Comparison of ENCODE assay signal across 22 cellular contexts in genomic region chr11:8615633-8616032, GRCh38. TPM values are rescaled to one million over a fixed set of nuclear protein-coding genes. Genes with fewer than 3 reads are reported as not detected.
DNase-seq lines count a peak whose midpoint lies in the region; ATAC-seq and TF ChIP-seq lines count a peak whose summit lies in the region.
"Had no signal": no experiment of that assay in that cellular context is flagged by ENCODE, and none has a peak within 500 bp of the region (broad histone marks: within the 10 kb centered on the region; RNA-seq: fewer than 3 reads in every experiment).

No MANE protein-coding gene starts in this region.

- no peaks in the 10 kb centered on the region for H3K27me3 ChIP-seq in Panc1 (ENCODE audit: control insufficient read depth, insufficient read depth, low read length)
- H3K27me3 ChIP-seq: BE2C had no signal

- no peaks in the 10 kb centered on the region for H3K27me3 Mint-ChIP-seq in activated CD8-positive, alpha-beta T cell treated with anti-CD3 and anti-CD28 coated beads, Interleukin-2, amount 10 ng/mL, durations not matched to agents 7 days and 5 days (ENCODE audit: low read depth)
- no peaks in the 10 kb centered on the region for H3K27me3 Mint-ChIP-seq in naive thymus-derived CD8-positive, alpha-beta T cell
- H3K27me3 Mint-ChIP-seq: CD4-positive, CD25-positive, alpha-beta regulatory T cell; CD8-positive, alpha-beta memory T cell had no signal

- H3K9me3 ChIP-seq in HEK293 (ENCODE audit: control insufficient read depth, insufficient read depth, low read depth, low read length) (no peaks in the 10 kb centered on the region), Panc1 (ENCODE audit: control insufficient read depth, insufficient read depth, low read depth, low read length) (no peaks in the 10 kb centered on the region)
- H3K9me3 ChIP-seq: BE2C had no signal

- TF ChIP-seq CTCF in HEK293 (tag by site-specific recombination; IDR thresholded peaks at IDR 0.05) (no peak), Panc1 (IDR thresholded peaks at IDR 0.05) (no peak)

- H3K27ac ChIP-seq in HEK293 (ENCODE audit: extremely low read depth, low read depth, low read length) (no peak overlapping the region), Panc1 (ENCODE audit: low read length) (no peak overlapping the region), epithelial cell of prostate (no peak overlapping the region)
- H3K27ac ChIP-seq: GM23248 had no signal

- TSS peak; percentile 29 for BruUV-seq in Panc1 (replicated peaks; lab: Mats Ljungman, UMichigan)

- H3K4me1 Mint-ChIP-seq in activated CD8-positive, alpha-beta T cell treated with anti-CD3 and anti-CD28 coated beads, Interleukin-2, amount 10 ng/mL, durations not matched to agents 7 days and 5 days (ENCODE audit: low read depth), result peaks cover 6% of the 10 kb centered on the region
- H3K4me1 Mint-ChIP-seq in naive thymus-derived CD8-positive, alpha-beta T cell, result peaks cover 0 to 6% (median 3%) of the 10 kb centered on the region in 4 donors

- ATAC-seq in Panc1, result no peak
- ATAC-seq in activated CD8-positive, alpha-beta T cell treated with anti-CD3 and anti-CD28 coated beads, Interleukin-2, amount 10 ng/mL, durations not matched to agents 7 days and 5 days, result no peak
- no peak for ATAC-seq in naive thymus-derived CD8-positive, alpha-beta T cell
- ATAC-seq: GM12878 had no signal

- H3K9me3 Mint-ChIP-seq in activated CD8-positive, alpha-beta T cell treated with anti-CD3 and anti-CD28 coated beads, Interleukin-2, amount 10 ng/mL, durations not matched to agents 7 days and 5 days (ENCODE audit: insufficient read depth), result no peaks in the 10 kb centered on the region
- no peaks in the 10 kb centered on the region for H3K9me3 Mint-ChIP-seq in naive thymus-derived CD8-positive, alpha-beta T cell
- H3K9me3 Mint-ChIP-seq: CD4-positive, CD25-positive, alpha-beta regulatory T cell; CD8-positive, alpha-beta memory T cell; HFFc6 had no signal

- H3K36me3 Mint-ChIP-seq in activated CD8-positive, alpha-beta T cell treated with anti-CD3 and anti-CD28 coated beads, Interleukin-2, amount 10 ng/mL, durations not matched to agents 7 days and 5 days (ENCODE audit: low read depth), result peaks cover 16% of the 10 kb centered on the region
- peaks cover 9 to 42% (median 14%) of the 10 kb centered on the region in 3 donors for H3K36me3 Mint-ChIP-seq in naive thymus-derived CD8-positive, alpha-beta T cell

- in situ Hi-C loops in Panc1 (cut with HindIII; ENCODE audit: low pct_unique_long_range_greater_than_20kb, low sequenced_read_pairs), result no loop called here

- DNase-seq in Panc1 (ENCODE audit: low read depth, low spot score) (no peak), epithelial cell of prostate (ENCODE audit: low read depth, low spot score) (peak; percentile 27), islet precursor cell (peak; percentile 19), NCI-H748 (lab: John Stamatoyannopoulos, UW; ENCODE audit: unreplicated experiment) (no peak)
- DNase-seq in activated CD8-positive, alpha-beta T cell treated with anti-CD3 and anti-CD28 coated beads, Interleukin-2, amount 10 ng/mL, durations not matched to agents 7 days and 5 days, result no peak
- DNase-seq in naive thymus-derived CD8-positive, alpha-beta T cell, result no peak
- DNase-seq: ACHN; BE2C; C1 segment of cervical spinal cord; CD4-positive, CD25-positive, alpha-beta regulatory T cell; CD8-positive, alpha-beta memory T cell; COR-L47; DMS 273 treated with DMSO at 0.1 percent for 48 hours; DMS53; DND-41; EL; GM23248; HCEC 1CT; HFFc6; IMR-90 had no signal

- H3K27ac Mint-ChIP-seq in activated CD8-positive, alpha-beta T cell treated with anti-CD3 and anti-CD28 coated beads, Interleukin-2, amount 10 ng/mL, durations not matched to agents 7 days and 5 days, result no peak overlapping the region
- peak overlapping the region in 3 of 10 donors; percentile 8 to 61 (median 16) for H3K27ac Mint-ChIP-seq in naive thymus-derived CD8-positive, alpha-beta T cell
- H3K27ac Mint-ChIP-seq: CD4-positive, CD25-positive, alpha-beta regulatory T cell; HFFc6 had no signal

- intact Hi-C loops in Panc1 (cut with micrococcal nuclease; ENCODE audit: unreplicated experiment), result no loop called here

- no peak overlapping the region for H3K4me3 Mint-ChIP-seq in activated CD8-positive, alpha-beta T cell treated with anti-CD3 and anti-CD28 coated beads, Interleukin-2, amount 10 ng/mL, durations not matched to agents 7 days and 5 days
- H3K4me3 Mint-ChIP-seq in naive thymus-derived CD8-positive, alpha-beta T cell, result no peak overlapping the region
- H3K4me3 Mint-ChIP-seq: CD4-positive, CD25-positive, alpha-beta regulatory T cell; CD8-positive, alpha-beta memory T cell; HFFc6 had no signal

- H3K4me1 ChIP-seq in HEK293 (ENCODE audit: control insufficient read depth, insufficient read depth, low read length) (no peaks in the 10 kb centered on the region), Panc1 (ENCODE audit: control insufficient read depth, insufficient read depth, low read length) (no peaks in the 10 kb centered on the region)
- H3K4me1 ChIP-seq: BE2C had no signal

- H3K36me3 ChIP-seq in HEK293 (ENCODE audit: control insufficient read depth in 2 of 2, insufficient read depth in 1 of 2, low read length in 2 of 2) (peaks cover 0 to 45% of the 10 kb centered on the region in 2 experiments; a peak in 1 of 3 replicates), Panc1 (ENCODE audit: control insufficient read depth, insufficient read depth, low read length) (peaks cover 17% of the 10 kb centered on the region)
- H3K36me3 ChIP-seq: BE2C had no signal

- POLR2A ChIA-PET in HEK293 (lab: Yijun Ruan, JAX) (no interaction called here), Panc1 (lab: Charles Lee) (no interaction called here)
- POLR2A ChIA-PET in activated CD8-positive, alpha-beta T cell treated with anti-CD3 and anti-CD28 coated beads, Interleukin-2, amount 10 ng/mL, durations not matched to agents 7 days and 5 days (lab: Charles Lee), result no interaction called here
- POLR2A ChIA-PET in naive thymus-derived CD8-positive, alpha-beta T cell (lab: Charles Lee), result no interaction called here

- CTCF ChIA-PET in HEK293 (lab: Yijun Ruan, JAX), result interaction anchor here (0.6 kb wide), 1 partner anchor 26 kb away, joined by 3 read pairs; no protein-coding TSS in a partner anchor
- CTCF ChIA-PET in Panc1 (lab: Charles Lee), result no interaction called here
- CTCF ChIA-PET in activated CD8-positive, alpha-beta T cell treated with anti-CD3 and anti-CD28 coated beads, Interleukin-2, amount 10 ng/mL, durations not matched to agents 7 days and 5 days (lab: Charles Lee), result no interaction called here

- H3K4me3 ChIP-seq in HEK293 (ENCODE audit: low read depth, low read length) (no peak overlapping the region), Panc1 (ENCODE audit: low read depth in 2 of 2, low read length in 2 of 2) (no peak overlapping the region)
- H3K4me3 ChIP-seq: GM12878, GM23248 had no signal

TF ChIP-seq in HEK293, 187 proteins besides CTCF, POLR2A, EP300 and RAD21:
- TF ChIP-seq ZNF707 (tag by site-specific recombination; IDR thresholded peaks at IDR 0.05), result no peak
- TF ChIP-seq KLF7 (tag by site-specific recombination; IDR thresholded peaks at IDR 0.05; ENCODE audit: borderline replicate concordance), result no peak
- no peak for TF ChIP-seq GLI2 (tag by site-specific recombination; IDR thresholded peaks at IDR 0.05; ENCODE audit: borderline replicate concordance, low read depth)
- TF ChIP-seq ZNF202 (tag by site-specific recombination; IDR thresholded peaks at IDR 0.05; ENCODE audit: borderline replicate concordance), result no peak
- 0 out of 2 replicates have a peak, but pooled peaks have one; percentile 8 for TF ChIP-seq ZIC2 (tag by site-specific recombination; IDR thresholded peaks at IDR 0.05)
- no peak for TF ChIP-seq ZNF335 (tag by site-specific recombination; conservative IDR thresholded peaks at IDR 0.05)
- no peak for TF ChIP-seq ZFHX2 (tag by site-specific recombination; conservative IDR thresholded peaks at IDR 0.05)

RNA-seq across cellular contexts. Expression of gene STK33, which starts 21.6 kb away (rescaled TPM):
- total RNA-seq in Panc1 (2021; ENCODE audit: unreplicated experiment), result 3.9 TPM
- 1.5 TPM for polyA plus RNA-seq in Panc1 (2012; ENCODE audit: insufficient read length)
- 1 to 10 TPM; 3.7 to 3.9 TPM for total RNA-seq in activated CD8-positive, alpha-beta T cell treated with anti-CD3 and anti-CD28 coated beads, Interleukin-2, amount 10 ng/mL, durations not matched to agents 7 days and 5 days
- 1 to 10 TPM; 1.3 to 1.8 TPM for total RNA-seq in naive thymus-derived CD8-positive, alpha-beta T cell
- polyA plus RNA-seq in naive thymus-derived CD8-positive, alpha-beta T cell, result 1 to 10 TPM in 2 of 3 donors, under 1 TPM in 1; 0.74 to 2.3 (median 1.3) TPM
- total RNA-seq: GM23248 had no signal
- polyA plus RNA-seq: GM23248 had no signal

Comparison
In these comparisons a context has a peak if more than half of its experiments do, and no peak if none do; other contexts are left out.
1. DNase-seq: peak in epithelial cell of prostate (single experiment) and islet precursor cell (single experiment); none in Panc1 (single experiment), activated CD8-positive, alpha-beta T cell treated with anti-CD3 and anti-CD28 coated beads, Interleukin-2, amount 10 ng/mL, durations not matched to agents 7 days and 5 days (single experiment), naive thymus-derived CD8-positive, alpha-beta T cell (0 of 10) and NCI-H748 (single experiment).